In genomic region chrX:100643943-100644587, GRCh38 we compare ENCODE assay signal across 9 cellular contexts. TPM values are rescaled to one million over a fixed set of nuclear protein-coding genes. Genes with fewer than 3 reads are reported as not detected.
A peak's percentile ranks its signal among the peaks of the same experiment; 100 is the strongest.
DNase-seq lines count a peak whose midpoint lies in the region; ATAC-seq and TF ChIP-seq lines count a peak whose summit lies in the region.
"Had no signal": no experiment of that assay in that cellular context is flagged by ENCODE, and none has a peak within 500 bp of the region (broad histone marks: within the 10 kb centered on the region; RNA-seq: fewer than 3 reads in every experiment).

Gene SRPX2 (plus strand): TSS chrX:100644199. CDS start chrX:100646323, 2,124 bp downstream.

- peak; percentile 67 for DNase-seq in GM04504 (ENCODE audit: low read depth)
- peak; percentile 88 for DNase-seq in PC-3
- DNase-seq in fibroblast of peridontal ligament (ENCODE audit: extremely low read depth) = peak; percentile 90
- peak; percentile 69 for DNase-seq in sciatic nerve (ENCODE audit: low spot score)
- no peak for DNase-seq in activated CD8-positive, alpha-beta memory T cell treated with anti-CD3 and anti-CD28 coated beads, Interleukin-2, amount 50 U/mL, for 48 hours
- no peak for DNase-seq in stimulated activated CD4-positive, alpha-beta T cell treated with anti-CD3 and anti-CD28 coated beads, Interleukin-2, amount 100 ng/mL, for 48 hours

- H3K4me3 Mint-ChIP-seq in stimulated activated memory B cell treated with anti-CD40 and anti-IgM and Interleukin-4, amounts not matched to agents 10 μg/mL and 1 μg/mL and 100 μg/mL, for 72 hours = no peak within 1 kb of the TSS
- H3K4me3 Mint-ChIP-seq: dendritic cell treated with granulocyte-macrophage colony-stimulating factor and Interleukin-4, amounts not matched to agents 40 ng/mL and 50 ng/mL, for 4 days had no signal

- H2AFZ ChIP-seq in PC-3 (ENCODE audit: low read length) = peak within 1 kb of the TSS; percentile 35; the same call in 1 of the 2 replicates

- H3K4me1 ChIP-seq in PC-3 (ENCODE audit: insufficient read depth, low read length) = peaks cover 73% of the 10 kb centered on the region

- H3K27ac ChIP-seq in PC-3 (ENCODE audit: low read length) = peak within 1 kb of the TSS; percentile 71

- H3K9me2 ChIP-seq in PC-3 (replicated peaks; ENCODE audit: low read length) = no peaks in the 10 kb centered on the region

- ATAC-seq in PC-3 (peak; percentile 97), sciatic nerve (peak; percentile 89), GM21825 (IDR thresholded peaks at IDR 0.05; ENCODE audit: unreplicated experiment) (no peak)
- ATAC-seq in stimulated activated memory B cell treated with anti-CD40 and anti-IgM and Interleukin-4, amounts not matched to agents 10 μg/mL and 1 μg/mL and 100 μg/mL, for 72 hours = no peak

- H3K27ac Mint-ChIP-seq in stimulated activated memory B cell treated with anti-CD40 and anti-IgM and Interleukin-4, amounts not matched to agents 10 μg/mL and 1 μg/mL and 100 μg/mL, for 72 hours = no peak within 1 kb of the TSS
- H3K27ac Mint-ChIP-seq: dendritic cell treated with granulocyte-macrophage colony-stimulating factor and Interleukin-4, amounts not matched to agents 40 ng/mL and 50 ng/mL, for 4 days had no signal

- H3K4me2 ChIP-seq in PC-3 (ENCODE audit: low read length) = peak within 1 kb of the TSS; percentile 79

- intact Hi-C loops in PC-3 (cut with micrococcal nuclease) = no loop called here
- intact Hi-C loops in sciatic nerve (cut with DNase I) = no loop called here

- peaks cover 5% of the 10 kb centered on the region for H3F3A ChIP-seq in PC-3 (ENCODE audit: low read length, unreplicated experiment)

- POLR2A ChIA-PET in PC-3 (lab: Charles Lee; ENCODE audit: unreplicated experiment) = no interaction called here

- H3K27me3 Mint-ChIP-seq in stimulated activated memory B cell treated with anti-CD40 and anti-IgM and Interleukin-4, amounts not matched to agents 10 μg/mL and 1 μg/mL and 100 μg/mL, for 72 hours = peaks cover 63% of the 10 kb centered on the region

- H3K4me1 Mint-ChIP-seq in stimulated activated memory B cell treated with anti-CD40 and anti-IgM and Interleukin-4, amounts not matched to agents 10 μg/mL and 1 μg/mL and 100 μg/mL, for 72 hours = peaks cover 6% of the 10 kb centered on the region

- H3K79me2 ChIP-seq in PC-3 (ENCODE audit: low read length) = 0 out of 2 replicates have a peak, but pooled peaks cover 5% of the 10 kb centered on the region

- H4K20me1 ChIP-seq in PC-3 (ENCODE audit: low read length) = no peaks in the 10 kb centered on the region

- no TSS peak for BruUV-seq in PC-3 (replicated peaks; lab: Mats Ljungman, UMichigan)

- H3K27me3 ChIP-seq in PC-3 (ENCODE audit: low read length) = no peaks in the 10 kb centered on the region

- no peak for TF ChIP-seq CTCF in PC-3 (conservative IDR thresholded peaks at IDR 0.05; ENCODE audit: low read depth, low read length)

- CTCF ChIA-PET in PC-3 (lab: Charles Lee) = no interaction called here

- H3K4me3 ChIP-seq in PC-3 (ENCODE audit: low read length) = peak within 1 kb of the TSS; percentile 56

- no peaks in the 10 kb centered on the region for H3K9me3 ChIP-seq in PC-3 (ENCODE audit: low read length)

- H3K36me3 Mint-ChIP-seq in stimulated activated memory B cell treated with anti-CD40 and anti-IgM and Interleukin-4, amounts not matched to agents 10 μg/mL and 1 μg/mL and 100 μg/mL, for 72 hours = no peaks in the 10 kb centered on the region

- H3K36me3 ChIP-seq in PC-3 (ENCODE audit: low read depth, low read length) = no peaks in the 10 kb centered on the region

- no peaks in the 10 kb centered on the region for H3K9me3 Mint-ChIP-seq in stimulated activated memory B cell treated with anti-CD40 and anti-IgM and Interleukin-4, amounts not matched to agents 10 μg/mL and 1 μg/mL and 100 μg/mL, for 72 hours
- H3K9me3 Mint-ChIP-seq: dendritic cell treated with granulocyte-macrophage colony-stimulating factor and Interleukin-4, amounts not matched to agents 40 ng/mL and 50 ng/mL, for 4 days had no signal

- H3K9ac ChIP-seq in PC-3 (ENCODE audit: low read length) = peak within 1 kb of the TSS; percentile 28; the same call in 1 of the 2 replicates

RNA-seq across cellular contexts. Expression of gene SRPX2, which starts in this region (rescaled TPM):
- total RNA-seq in PC-3 (2014; rRNA removed) (12.2 and 19.3 TPM in 2 replicates), sciatic nerve (36.7 TPM)

Comparison
In these comparisons a context has a peak if more than half of its experiments do, and no peak if none do; other contexts are left out.
1. DNase-seq: peak in GM04504 (single experiment), PC-3 (single experiment), fibroblast of peridontal ligament (single experiment) and sciatic nerve (single experiment); none in activated CD8-positive, alpha-beta memory T cell treated with anti-CD3 and anti-CD28 coated beads, Interleukin-2, amount 50 U/mL, for 48 hours (single experiment) and stimulated activated CD4-positive, alpha-beta T cell treated with anti-CD3 and anti-CD28 coated beads, Interleukin-2, amount 100 ng/mL, for 48 hours (0 of 2).
2. ATAC-seq: peak in PC-3 (single experiment) and sciatic nerve (single experiment); none in stimulated activated memory B cell treated with anti-CD40 and anti-IgM and Interleukin-4, amounts not matched to agents 10 μg/mL and 1 μg/mL and 100 μg/mL, for 72 hours (single experiment) and GM21825 (single experiment).